In genomic region chr2:60899230-60899891, GRCh38 we compare ENCODE assay signal across 9 cellular contexts. TPM values are rescaled to one million over a fixed set of nuclear protein-coding genes. Genes with fewer than 3 reads are reported as not detected.
DNase-seq lines count a peak whose midpoint lies in the region; ATAC-seq and TF ChIP-seq lines count a peak whose summit lies in the region.
"Had no signal": no experiment of that assay in that cellular context is flagged by ENCODE, and none has a peak within 500 bp of the region (broad histone marks: within the 10 kb centered on the region; RNA-seq: fewer than 3 reads in every experiment).

No MANE protein-coding gene starts in this region.

- H3K9me3 ChIP-seq in osteoblast (ENCODE audit: low read depth, low read length), result no peaks in the 10 kb centered on the region

- no peak overlapping the region for H3K27ac ChIP-seq in osteoblast (ENCODE audit: low read depth, low read length)

- H4K20me1 ChIP-seq in osteoblast (ENCODE audit: insufficient read depth, low read length), result no peaks in the 10 kb centered on the region

- TF ChIP-seq CTCF in GM13977 (IDR thresholded peaks at IDR 0.05; ENCODE audit: extremely low read depth, insufficient read depth, missing control alignments) (no peak), activated B cell treated with CpG ODN at 0.5 μM for 24 hours (IDR thresholded peaks at IDR 0.05) (no peak), osteoblast (IDR thresholded peaks at IDR 0.05; ENCODE audit: extremely low read depth, low read depth, low read length) (no peak)

- DNase-seq in GM13977 (ENCODE audit: low spot score) (peak; percentile 31), activated B cell treated with CpG ODN at 0.5 μM for 24 hours (no peak), osteoblast (ENCODE audit: insufficient read length, low spot score, missing footprints) (no peak), sciatic nerve (ENCODE audit: low spot score) (no peak)
- peak; percentile 69 for DNase-seq in stimulated activated CD4-positive, alpha-beta T cell treated with anti-CD3 and anti-CD28 coated beads, Interleukin-15, amount 100 ng/mL, for 24 hours
- DNase-seq in effector CD4-positive, alpha-beta T cell, result no peak
- DNase-seq: RPMI8226 had no signal

- CTCF ChIA-PET in activated B cell treated with CpG ODN at 0.5 μM for 24 hours (lab: Charles Lee), result interaction anchor here (1.0 to 2.2 kb wide), 3 partner anchors 83 to 99 kb away, joined by 3 to 8 read pairs (median 8); no protein-coding TSS in a partner anchor

- no peaks in the 10 kb centered on the region for H3K4me1 ChIP-seq in osteoblast (ENCODE audit: insufficient read depth, low read length)

- no peaks in the 10 kb centered on the region for H3K27me3 Mint-ChIP-seq in activated B cell treated with CpG ODN at 0.5 μM for 24 hours

- H3K27me3 ChIP-seq in osteoblast (ENCODE audit: insufficient read depth, low read length), result no peaks in the 10 kb centered on the region

- H2AFZ ChIP-seq in osteoblast (ENCODE audit: low read length), result no peak overlapping the region

- H3K9me3 Mint-ChIP-seq in activated B cell treated with CpG ODN at 0.5 μM for 24 hours, result no peaks in the 10 kb centered on the region

- in situ Hi-C loops in GM13977 (cut with MboI; ENCODE audit: low pct_unique_long_range_greater_than_20kb, low sequenced_read_pairs, unreplicated experiment), result no loop called here

- H3K27ac Mint-ChIP-seq in activated B cell treated with CpG ODN at 0.5 μM for 24 hours, result peak overlapping the region; percentile 78

- intact Hi-C loops in activated B cell treated with CpG ODN at 0.5 μM for 24 hours (cut with micrococcal nuclease) (loop anchor here (2.0 kb wide), 2 partner anchors 15 kb away; no protein-coding TSS in a partner anchor), sciatic nerve (cut with DNase I) (no loop called here)

- POLR2A ChIA-PET in activated B cell treated with CpG ODN at 0.5 μM for 24 hours (lab: Charles Lee), result interaction anchor here (0.7 to 2.3 kb wide), 4 partner anchors 17 to 99 kb away, joined by 3 to 12 read pairs (median 6); partner anchors contain the start of gene REL

- ATAC-seq in GM21381 (IDR thresholded peaks at IDR 0.05; ENCODE audit: unreplicated experiment) (peak; percentile 52), activated B cell treated with CpG ODN at 0.5 μM for 24 hours (ENCODE audit: low read depth) (peak; percentile 61), GM21526 (IDR thresholded peaks at IDR 0.05; ENCODE audit: low FRiP score, unreplicated experiment) (no peak), sciatic nerve (no peak)

- peak overlapping the region; percentile 66 for H3K4me3 Mint-ChIP-seq in activated B cell treated with CpG ODN at 0.5 μM for 24 hours

- H3K36me3 Mint-ChIP-seq in activated B cell treated with CpG ODN at 0.5 μM for 24 hours (ENCODE audit: low read depth), result peaks cover 82% of the 10 kb centered on the region

- H3K4me3 ChIP-seq in osteoblast (ENCODE audit: insufficient read depth, low read length), result no peak overlapping the region

- H3K79me2 ChIP-seq in osteoblast (ENCODE audit: insufficient read depth, low read length), result no peaks in the 10 kb centered on the region

- no peak overlapping the region for H3K4me2 ChIP-seq in osteoblast (ENCODE audit: insufficient read depth, low read length)

- H3K4me1 Mint-ChIP-seq in activated B cell treated with CpG ODN at 0.5 μM for 24 hours, result peaks cover 47% of the 10 kb centered on the region

- peaks cover 4% of the 10 kb centered on the region for H3K36me3 ChIP-seq in osteoblast (ENCODE audit: insufficient read depth, low read length)

RNA-seq across cellular contexts. Expression of gene REL, which starts 18.0 kb away (rescaled TPM):
- total RNA-seq in activated B cell treated with CpG ODN at 0.5 μM for 24 hours (211 and 238 TPM in 2 replicates), osteoblast (6.2 and 6.8 TPM in 2 replicates), sciatic nerve (28.4 TPM)

Comparison
In these comparisons a context has a peak if more than half of its experiments do, and no peak if none do; other contexts are left out.
1. DNase-seq: peak in GM13977 (single experiment) and stimulated activated CD4-positive, alpha-beta T cell treated with anti-CD3 and anti-CD28 coated beads, Interleukin-15, amount 100 ng/mL, for 24 hours (single experiment); none in activated B cell treated with CpG ODN at 0.5 μM for 24 hours (single experiment), osteoblast (single experiment), effector CD4-positive, alpha-beta T cell (single experiment) and sciatic nerve (single experiment).
2. ATAC-seq: peak in GM21381 (single experiment) and activated B cell treated with CpG ODN at 0.5 μM for 24 hours (single experiment); none in GM21526 (single experiment) and sciatic nerve (single experiment).